8 cellular contexts compared by ENCODE assay signal in the genomic region with DNA sequence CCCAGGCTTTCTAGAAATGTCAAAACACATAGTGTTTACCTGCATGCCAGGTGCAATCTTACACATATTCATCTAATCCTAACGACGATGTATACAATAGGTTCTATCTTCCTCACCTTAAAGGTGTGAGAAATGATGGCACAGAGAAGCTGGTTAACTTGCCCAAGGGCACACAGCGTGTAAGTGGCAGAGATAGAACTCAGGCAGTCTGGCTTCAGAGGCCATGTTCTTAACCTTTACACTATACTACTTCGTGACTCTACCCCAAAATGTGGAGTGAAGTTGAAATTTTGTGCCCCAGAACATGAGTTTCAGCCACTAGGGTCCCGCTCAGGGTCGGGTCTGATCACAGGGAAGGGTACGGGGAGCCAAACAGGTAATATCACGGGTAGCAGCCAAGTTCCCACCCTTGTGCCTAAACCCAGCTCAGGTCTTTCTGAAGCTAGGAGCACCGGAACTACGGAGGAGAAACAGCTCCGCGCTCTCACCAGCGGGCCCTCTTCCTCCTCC. TPM values are rescaled to one million over a fixed set of nuclear protein-coding genes. Genes with fewer than 3 reads are reported as not detected.
DNase-seq lines count a peak whose midpoint lies in the region; ATAC-seq and TF ChIP-seq lines count a peak whose summit lies in the region.

No MANE protein-coding gene starts in this region.

- TF ChIP-seq POLR2A in testis (IDR thresholded peaks at IDR 0.05): no peak

- 1 to 3% methylated on average over 3 to 13 of the region's 13 CpGs for WGBS in testis, 2 donors

- H3K4me3 ChIP-seq in GM12875 (ENCODE audit: low read depth, low read length): peak overlapping the region; percentile 61
- H3K4me3 ChIP-seq in adipocyte (ENCODE audit: low read length): peak overlapping the region; percentile 87
- H3K4me3 ChIP-seq in testis: peak overlapping the region; percentile 82 to 88

- peak overlapping the region; percentile 98 for H3K9ac ChIP-seq in adipocyte (ENCODE audit: low read length)

- H3K9me3 ChIP-seq in adipocyte (ENCODE audit: control insufficient read depth, low read length) (no peaks in the 10 kb centered on the region), testis (no peaks in the 10 kb centered on the region)

- peak; percentile 2 for ATAC-seq in HG03378 (IDR thresholded peaks at IDR 0.05; ENCODE audit: unreplicated experiment)

- peaks cover 39% of the 10 kb centered on the region for H3K4me1 ChIP-seq in adipocyte (ENCODE audit: control insufficient read depth, insufficient read depth, low read length)
- peaks cover 23% of the 10 kb centered on the region for H3K4me1 ChIP-seq in testis

- TF ChIP-seq CTCF in GM12875 (IDR thresholded peaks at IDR 0.05; ENCODE audit: borderline replicate concordance, insufficient read depth, low read depth, low read length): no peak
- TF ChIP-seq CTCF in testis (IDR thresholded peaks at IDR 0.05): no peak

- peak overlapping the region; percentile 85 to 91 for H3K27ac ChIP-seq in testis

- intact Hi-C loops in testis (cut with DNase I; ENCODE audit: low total_unique reads): no loop called here

- H3K36me3 ChIP-seq in adipocyte (ENCODE audit: control insufficient read depth, insufficient read depth, low read length, severe bottlenecking): peaks cover 69% of the 10 kb centered on the region
- no peaks in the 10 kb centered on the region for H3K36me3 ChIP-seq in testis (ENCODE audit: low read depth, missing control alignments)

- DNase-seq in adipocyte (ENCODE audit: low read depth) (no peak), kidney glomerular epithelial cell (lab: John Stamatoyannopoulos, UW) (peak; percentile 53), testis (no peak), HuH-7.5 (ENCODE audit: low spot score) (no peak), iPS-NIHi7 (ENCODE audit: extremely low spot score) (no peak), NCI-H226 (no peak)

- H3K27me3 ChIP-seq in adipocyte (replicated peaks; ENCODE audit: control insufficient read depth, insufficient read depth, low read length) (no peaks in the 10 kb centered on the region), testis (no peaks in the 10 kb centered on the region)

RNA-seq across cellular contexts. Expression of gene VPS52, which starts 0.5 kb away (rescaled TPM):
- total RNA-seq in testis: 10 to 100 TPM; 71.0 to 85.0 TPM
- polyA plus RNA-seq in testis (ENCODE audit: insufficient read depth, low read depth, low replicate concordance): 87.1 TPM

RNA-seq across cellular contexts. Expression of gene RPS18, which starts 0.7 kb away (rescaled TPM):
- total RNA-seq in testis: 1,000 to 10,000 TPM in 1 of 2 donors, 100 to 1,000 TPM in 1; 685 to 1,953 TPM
- 2,185 TPM for polyA plus RNA-seq in testis (ENCODE audit: insufficient read depth, low read depth, low replicate concordance)

RNA-seq across cellular contexts. Expression of gene B3GALT4, which starts 5.8 kb away (rescaled TPM):
- total RNA-seq in testis: 10 to 100 TPM; 18.0 to 18.3 TPM
- polyA plus RNA-seq in testis (ENCODE audit: insufficient read depth, low read depth, low replicate concordance): 55.4 TPM

RNA-seq across cellular contexts. Expression of gene WDR46, which starts 17.9 kb away (rescaled TPM):
- total RNA-seq in testis: 10 to 100 TPM; 63.2 to 71.2 TPM
- polyA plus RNA-seq in testis (ENCODE audit: insufficient read depth, low read depth, low replicate concordance): 61.6 TPM

RNA-seq across cellular contexts. Expression of gene PFDN6, which starts 18.2 kb away (rescaled TPM):
- 10 to 100 TPM; 45.5 to 56.2 TPM for total RNA-seq in testis
- polyA plus RNA-seq in testis (ENCODE audit: insufficient read depth, low read depth, low replicate concordance): 123 TPM
